19 cellular contexts compared by ENCODE assay signal in the genomic region with DNA sequence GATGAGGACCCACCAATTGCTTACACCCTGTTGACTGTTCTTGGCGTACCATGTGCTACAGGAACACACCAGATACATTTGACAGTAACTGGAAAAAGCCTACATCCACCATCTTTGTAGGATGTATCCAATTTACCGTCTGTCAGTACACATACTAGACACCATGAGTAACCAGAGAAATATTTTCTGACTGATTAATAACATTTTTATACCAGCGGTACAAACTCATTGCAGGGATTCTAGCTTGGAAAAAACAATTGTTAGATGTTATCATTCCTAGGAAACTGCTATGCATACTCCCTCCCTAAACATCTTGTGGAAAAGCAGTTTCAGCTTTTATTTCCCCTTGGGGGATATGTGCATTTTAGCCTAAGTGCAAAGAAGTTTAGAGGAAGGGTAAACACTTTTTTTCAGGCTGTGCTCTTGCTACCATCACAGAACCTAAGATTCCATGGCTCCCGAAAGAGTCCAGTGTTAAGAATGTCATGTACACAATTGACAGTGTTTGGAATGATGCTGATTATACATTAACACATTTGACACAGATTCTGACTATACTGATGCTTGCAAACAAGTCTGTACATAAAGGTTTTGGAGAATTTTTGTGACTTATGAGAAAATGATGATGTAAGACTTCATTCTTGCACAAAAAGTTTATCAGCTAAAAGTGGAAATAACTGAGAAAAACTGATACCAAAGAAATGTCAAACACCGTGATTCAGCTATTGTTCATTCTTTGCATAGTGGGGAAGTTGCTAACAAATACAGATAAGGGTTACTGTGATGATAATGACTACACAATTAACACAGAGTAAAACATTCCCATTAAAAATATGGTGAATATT. TPM values are rescaled to one million over a fixed set of nuclear protein-coding genes. Genes with fewer than 3 reads are reported as not detected.
A peak's percentile ranks its signal among the peaks of the same experiment; 100 is the strongest.
DNase-seq lines count a peak whose midpoint lies in the region; ATAC-seq and TF ChIP-seq lines count a peak whose summit lies in the region.
"Had no signal": no experiment of that assay in that cellular context is flagged by ENCODE, and none has a peak within 500 bp of the region (broad histone marks: within the 10 kb centered on the region; RNA-seq: fewer than 3 reads in every experiment).

No MANE protein-coding gene starts in this region.

- TF ChIP-seq CTCF in CD14-positive monocyte (IDR thresholded peaks at IDR 0.05), result no peak

- intact Hi-C loops in CD14-positive monocyte (cut with micrococcal nuclease), result no loop called here

- no peak overlapping the region for H3K4me3 Mint-ChIP-seq in CD14-positive monocyte
- H3K4me3 Mint-ChIP-seq: WTC11 had no signal

- no peaks in the 10 kb centered on the region for H3K36me3 Mint-ChIP-seq in CD14-positive monocyte

- no peak for ATAC-seq in HG03342 (IDR thresholded peaks at IDR 0.05; ENCODE audit: unreplicated experiment)
- ATAC-seq in GM21447 (IDR thresholded peaks at IDR 0.05; ENCODE audit: unreplicated experiment), result no peak
- ATAC-seq: foreskin keratinocyte, PC-3 had no signal

- H3K9me3 Mint-ChIP-seq in CD14-positive monocyte, result peaks cover 26 to 48% (median 42%) of the 10 kb centered on the region in 7 donors

- DNase-seq in CD14-positive monocyte (ENCODE audit: low spot score) (no peak), GM04503 (ENCODE audit: low read depth) (peak; percentile 37), amniotic epithelial cell (ENCODE audit: low read depth) (peak; percentile 63), iris pigment epithelial cell (ENCODE audit: low read depth) (peak; percentile 28), SIG-M5 treated with dmso at 0.1 percent for 504 hours (lab: John Stamatoyannopoulos, UW; ENCODE audit: unreplicated experiment) (no peak)
- DNase-seq: activated gamma-delta T cell, AML-193, foreskin keratinocyte, hypothalamus, MG63, NCI-H1694 treated with DMSO at 0.1 percent for 48 hours, NCI-H82, PC-3, right cardiac atrium, SJCRH30, testis had no signal

- peaks cover 21% of the 10 kb centered on the region for H3K4me1 Mint-ChIP-seq in CD14-positive monocyte

- H3K27me3 Mint-ChIP-seq in CD14-positive monocyte (ENCODE audit: low read depth in 3 of 3), result peaks cover under 1 to 5% (median 2%) of the 10 kb centered on the region in 3 donors

- peak overlapping the region in 5 of 7 donors; percentile 7 to 79 (median 73) for H3K27ac Mint-ChIP-seq in CD14-positive monocyte
- H3K27ac Mint-ChIP-seq: WTC11 had no signal

RNA-seq across cellular contexts. Expression of a gene that starts 23.7 kb away (rescaled TPM):
- polyA plus RNA-seq in CD14-positive monocyte, result 100 to 1,000 TPM; 209 to 249 TPM
- polyA plus RNA-seq: foreskin keratinocyte had no signal

RNA-seq across cellular contexts. Expression of a gene that starts 28.9 kb away (rescaled TPM):
- 10 to 100 TPM; 29.9 to 52.7 TPM for polyA plus RNA-seq in CD14-positive monocyte
- polyA plus RNA-seq: foreskin keratinocyte had no signal

Comparison
In these comparisons a context has a peak if more than half of its experiments do, and no peak if none do; other contexts are left out.
1. DNase-seq: peak in GM04503 (single experiment), amniotic epithelial cell (single experiment) and iris pigment epithelial cell (single experiment); none in CD14-positive monocyte (single experiment) and SIG-M5 treated with dmso at 0.1 percent for 504 hours (single experiment).